Comparison of ENCODE assay signal across 8 cellular contexts in genomic region chr6:160519603-160520042, GRCh38.
DNase-seq lines count a peak whose midpoint lies in the region; TF ChIP-seq lines count a peak whose summit lies in the region.

No MANE protein-coding gene starts in this region.

- H3K36me3 ChIP-seq in MG63 = no peaks in the 10 kb centered on the region
- no peaks in the 10 kb centered on the region for H3K36me3 ChIP-seq in colonic mucosa
- H3K36me3 ChIP-seq in muscle layer of duodenum (ENCODE audit: control insufficient read depth in 1 of 2, insufficient read depth in 2 of 2, low read length in 2 of 2) = no peaks in the 10 kb centered on the region

- peak overlapping the region; percentile 94 for H3K4me3 Mint-ChIP-seq in T-helper 2 cell treated with Interferon-gamma antibody and Interleukin-4, amounts not matched to agents 5 μg/mL and 100 μg/mL, for 36 hours

- no peaks in the 10 kb centered on the region for H3K9me3 ChIP-seq in MG63
- no peaks in the 10 kb centered on the region for H3K9me3 ChIP-seq in colonic mucosa
- no peaks in the 10 kb centered on the region for H3K9me3 ChIP-seq in muscle layer of duodenum (ENCODE audit: control insufficient read depth in 1 of 2, low read length in 2 of 2)

- H3K36me3 Mint-ChIP-seq in T-helper 2 cell treated with Interferon-gamma antibody and Interleukin-4, amounts not matched to agents 5 μg/mL and 100 μg/mL, for 36 hours (ENCODE audit: low read depth) = no peaks in the 10 kb centered on the region

- peak; percentile 90 for TF ChIP-seq CTCF in colonic mucosa (IDR thresholded peaks at IDR 0.05)

- H3K4me3 ChIP-seq in MG63 (peak overlapping the region; percentile 55), colonic mucosa (peak overlapping the region; percentile 59), muscle layer of duodenum (ENCODE audit: low read depth in 1 of 2, low read length in 2 of 2) (peak overlapping the region; percentile 61 to 77)

- H3K9ac ChIP-seq in colonic mucosa (ENCODE audit: low read depth in 2 of 2, low read length in 2 of 2) = peak overlapping the region in 1 of 2 donors; percentile 58

- H3K4me1 ChIP-seq in colonic mucosa (no peaks in the 10 kb centered on the region), muscle layer of duodenum (ENCODE audit: control insufficient read depth in 1 of 2, insufficient read depth in 2 of 2, low read length in 2 of 2) (peaks cover 0 to 4% of the 10 kb centered on the region in 2 donors)

- H3K27ac Mint-ChIP-seq in T-helper 2 cell treated with Interferon-gamma antibody and Interleukin-4, amounts not matched to agents 5 μg/mL and 100 μg/mL, for 36 hours = peak overlapping the region; percentile 91

- peaks cover 50% of the 10 kb centered on the region for H3K27me3 Mint-ChIP-seq in T-helper 2 cell treated with Interferon-gamma antibody and Interleukin-4, amounts not matched to agents 5 μg/mL and 100 μg/mL, for 36 hours (ENCODE audit: low read depth)

- H3K4me1 Mint-ChIP-seq in T-helper 2 cell treated with Interferon-gamma antibody and Interleukin-4, amounts not matched to agents 5 μg/mL and 100 μg/mL, for 36 hours (ENCODE audit: low read depth) = peaks cover 26% of the 10 kb centered on the region

- H3K27me3 ChIP-seq in MG63 (no peaks in the 10 kb centered on the region), colonic mucosa (no peaks in the 10 kb centered on the region), muscle layer of duodenum (ENCODE audit: low read depth, low read length) (no peaks in the 10 kb centered on the region)

- H3K27ac ChIP-seq in colonic mucosa (no peak overlapping the region), muscle layer of duodenum (ENCODE audit: low read length) (peak overlapping the region; percentile 9)

- intact Hi-C loops in colonic mucosa (cut with DNase I) = no loop called here

- DNase-seq in T-helper 2 cell treated with Interferon-gamma antibody and Interleukin-4, amounts not matched to agents 5 μg/mL and 100 μg/mL, for 36 hours (ENCODE audit: low spot score) = no peak
- DNase-seq in T-helper 2 cell (no peak), H4 (ENCODE audit: low spot score) (peak; percentile 44), MG63 (no peak), colonic mucosa (no peak), A172 (ENCODE audit: low spot score) (no peak), occipital lobe (lab: John Stamatoyannopoulos, UW) (no peak)

- H3K9me3 Mint-ChIP-seq in T-helper 2 cell treated with Interferon-gamma antibody and Interleukin-4, amounts not matched to agents 5 μg/mL and 100 μg/mL, for 36 hours = peaks cover 8% of the 10 kb centered on the region
